Comparison of ENCODE assay signal across 20 cellular contexts in the genomic region with DNA sequence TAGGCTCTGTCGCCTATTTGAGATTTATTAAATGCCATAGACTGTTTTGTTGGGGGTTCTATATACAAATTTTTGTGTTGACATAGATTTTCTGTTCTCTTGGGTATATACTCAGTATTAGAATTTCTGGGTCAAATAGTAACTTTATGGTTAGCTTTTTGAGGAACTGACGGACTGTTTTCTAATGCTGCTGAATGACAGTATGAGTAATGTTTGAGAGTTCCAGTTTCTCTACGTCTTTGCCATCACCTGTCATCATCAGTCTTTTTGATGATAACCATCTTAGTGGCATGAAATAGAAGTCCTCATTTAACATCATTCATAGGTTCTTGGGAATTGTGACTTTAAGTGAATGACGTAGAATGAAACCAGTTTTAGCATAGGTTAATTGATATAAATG.
DNase-seq lines count a peak whose midpoint lies in the region; ATAC-seq, FAIRE-seq and TF ChIP-seq lines count a peak whose summit lies in the region.
"Had no signal": no experiment of that assay in that cellular context is flagged by ENCODE, and none has a peak within 500 bp of the region (broad histone marks: within the 10 kb centered on the region; RNA-seq: fewer than 3 reads in every experiment).

No MANE protein-coding gene starts in this region.

- no peaks in the 10 kb centered on the region for H3K9me3 ChIP-seq in upper lobe of left lung
- H3K9me3 ChIP-seq: breast epithelium, vagina had no signal

- H3K4me3 ChIP-seq in upper lobe of left lung: no peak overlapping the region
- H3K4me3 ChIP-seq: breast epithelium, vagina had no signal

- DNase-seq in type B pancreatic cell (ENCODE audit: extremely low spot score, unreplicated experiment) (no peak), kidney glomerular epithelial cell (lab: John Stamatoyannopoulos, UW) (no peak), upper lobe of left lung (no peak), D721Med (ENCODE audit: insufficient read length, low spot score) (no peak)
- DNase-seq: activated B cell treated with CpG ODN at 0.5 μM for 24 hours; Caco-2; dermis blood vessel endothelial cell; foreskin keratinocyte; natural killer cell; NCI-H1436; NCI-H774; stimulated activated CD4-positive, alpha-beta T cell treated with anti-CD3 and anti-CD28 coated beads, Interleukin-4, amount 100 ng/mL, for 1 hour; substantia nigra had no signal

- peak overlapping the region; percentile 24 for H3K27ac Mint-ChIP-seq in type B pancreatic cell
- H3K27ac Mint-ChIP-seq: activated B cell treated with CpG ODN at 0.5 μM for 24 hours; activated T-helper 2 cell treated with anti-CD3 and anti-CD28 coated beads, Interferon-gamma antibody, Interleukin-2, Interleukin-4, amounts not matched to agents 10 μg/mL and 5 μg/mL and 100 μg/mL, durations not matched to agents 14 hours and 24 hours and 36 hours; natural killer cell had no signal

- no peak for FAIRE-seq in D721Med (lab: Jason Lieb, UNC)
- FAIRE-seq: GM19239 had no signal

- peaks cover 7% of the 10 kb centered on the region for H3K36me3 Mint-ChIP-seq in type B pancreatic cell
- H3K36me3 Mint-ChIP-seq: natural killer cell had no signal

- H3K27ac ChIP-seq in upper lobe of left lung: no peak overlapping the region
- H3K27ac ChIP-seq: breast epithelium, foreskin keratinocyte, vagina had no signal

- 87 to 90% methylated on average over 4 of the region's 4 CpGs for WGBS in upper lobe of left lung, 2 donors

- no peak for TF ChIP-seq EP300 in upper lobe of left lung (IDR thresholded peaks at IDR 0.05)

- H3K27me3 Mint-ChIP-seq in type B pancreatic cell: peaks cover 13% of the 10 kb centered on the region
- H3K27me3 Mint-ChIP-seq: activated B cell treated with CpG ODN at 0.5 μM for 24 hours had no signal

- H3K4me1 Mint-ChIP-seq in type B pancreatic cell (ENCODE audit: unreplicated experiment): no peaks in the 10 kb centered on the region
- H3K4me1 Mint-ChIP-seq: activated B cell treated with CpG ODN at 0.5 μM for 24 hours, natural killer cell had no signal

- TF ChIP-seq CTCF in type B pancreatic cell (conservative IDR thresholded peaks at IDR 0.05) (no peak), upper lobe of left lung (IDR thresholded peaks at IDR 0.05) (no peak), D721Med (IDR thresholded peaks at IDR 0.05; ENCODE audit: insufficient read depth, missing control alignments) (no peak)

- H3K9me3 Mint-ChIP-seq in type B pancreatic cell: peaks cover 12% of the 10 kb centered on the region
- H3K9me3 Mint-ChIP-seq: activated B cell treated with CpG ODN at 0.5 μM for 24 hours; activated T-helper 2 cell treated with anti-CD3 and anti-CD28 coated beads, Interferon-gamma antibody, Interleukin-2, Interleukin-4, amounts not matched to agents 10 μg/mL and 5 μg/mL and 100 μg/mL, durations not matched to agents 14 hours and 24 hours and 36 hours; natural killer cell had no signal

- ATAC-seq in GM18867 (IDR thresholded peaks at IDR 0.05; ENCODE audit: unreplicated experiment): peak; percentile 61
- peak; percentile 51 for ATAC-seq in HG02571 (IDR thresholded peaks at IDR 0.05; ENCODE audit: unreplicated experiment)
- ATAC-seq in HG03159 (IDR thresholded peaks at IDR 0.05; ENCODE audit: unreplicated experiment): peak; percentile 88
- no peak for ATAC-seq in upper lobe of left lung (ENCODE audit: low FRiP score in 2 of 2)
- ATAC-seq: foreskin keratinocyte, natural killer cell had no signal

- H3K4me3 Mint-ChIP-seq in type B pancreatic cell: no peak overlapping the region
- H3K4me3 Mint-ChIP-seq: activated B cell treated with CpG ODN at 0.5 μM for 24 hours, natural killer cell had no signal

- no peaks in the 10 kb centered on the region for H3K4me1 ChIP-seq in upper lobe of left lung
- H3K4me1 ChIP-seq: breast epithelium, Caco-2, foreskin keratinocyte, vagina had no signal

- no peaks in the 10 kb centered on the region for H3K36me3 ChIP-seq in upper lobe of left lung
- H3K36me3 ChIP-seq: breast epithelium, vagina had no signal

- H3K27me3 ChIP-seq in upper lobe of left lung: no peaks in the 10 kb centered on the region
- H3K27me3 ChIP-seq: breast epithelium, foreskin keratinocyte, vagina had no signal

- TF ChIP-seq POLR2A in upper lobe of left lung (IDR thresholded peaks at IDR 0.05): no peak

Comparison
In these comparisons a context has a peak if more than half of its experiments do, and no peak if none do; other contexts are left out.
1. ATAC-seq: peak in GM18867 (single experiment), HG02571 (single experiment) and HG03159 (single experiment); none in upper lobe of left lung (0 of 2).